18 cellular contexts compared by ENCODE assay signal in the genomic region with DNA sequence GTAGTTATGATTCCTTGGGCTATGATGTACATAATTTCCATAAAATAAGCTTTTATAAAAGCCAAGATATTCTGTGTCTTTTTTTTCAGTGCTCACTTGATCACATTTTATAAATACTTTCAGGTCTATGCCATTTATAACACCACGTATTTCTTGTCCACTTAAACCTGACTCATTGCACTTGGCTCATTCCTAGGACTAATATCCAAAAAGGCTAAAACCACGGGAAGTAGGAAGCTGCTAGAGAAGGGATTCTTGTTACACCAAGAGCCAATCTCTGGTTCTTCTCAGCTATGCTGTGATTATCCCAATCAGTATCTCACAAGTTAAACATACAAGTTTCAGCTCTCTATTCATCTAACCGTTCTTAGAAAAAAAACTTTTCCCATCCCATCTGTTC.
DNase-seq lines count a peak whose midpoint lies in the region; ATAC-seq and TF ChIP-seq lines count a peak whose summit lies in the region.
"Had no signal": no experiment of that assay in that cellular context is flagged by ENCODE, and none has a peak within 500 bp of the region (broad histone marks: within the 10 kb centered on the region; RNA-seq: fewer than 3 reads in every experiment).

No MANE protein-coding gene starts in this region.

- H3K27me3 ChIP-seq in MG63 (no peaks in the 10 kb centered on the region), left lung (no peaks in the 10 kb centered on the region), thyroid gland (no peaks in the 10 kb centered on the region)
- H3K27me3 ChIP-seq in CD8-positive, alpha-beta memory T cell (ENCODE audit: insufficient read depth, low read length, poor library complexity, severe bottlenecking) = no peaks in the 10 kb centered on the region
- H3K27me3 ChIP-seq: colonic mucosa, ovary had no signal

- WGBS in thyroid gland, 2 donors = 38 to 40% methylated on average over 3 of the region's 3 CpGs

- H3K9me3 ChIP-seq in MG63 = peaks cover 7% of the 10 kb centered on the region; the same call in 1 of the 2 replicates
- H3K9me3 ChIP-seq in left lung = no peaks in the 10 kb centered on the region
- H3K9me3 ChIP-seq in CD8-positive, alpha-beta memory T cell (ENCODE audit: low read length) = no peaks in the 10 kb centered on the region
- H3K9me3 ChIP-seq in thyroid gland = no peaks in the 10 kb centered on the region
- H3K9me3 ChIP-seq: colonic mucosa, ovary had no signal

- no peaks in the 10 kb centered on the region for H3K27me3 Mint-ChIP-seq in chondrocyte (ENCODE audit: low read depth)
- no peaks in the 10 kb centered on the region for H3K27me3 Mint-ChIP-seq in CD8-positive, alpha-beta memory T cell
- H3K27me3 Mint-ChIP-seq: activated naive CD8-positive, alpha-beta T cell treated with anti-CD3 and anti-CD28 coated beads, Interleukin-2, amount 10 ng/mL, durations not matched to agents 7 days and 5 days; type B pancreatic cell had no signal

- TF ChIP-seq CTCF in chondrocyte (IDR thresholded peaks at IDR 0.05) (no peak), left lung (IDR thresholded peaks at IDR 0.05) (no peak), thyroid gland (IDR thresholded peaks at IDR 0.05) (no peak)

- H3K4me1 Mint-ChIP-seq in chondrocyte (ENCODE audit: low read depth) = peaks cover 32% of the 10 kb centered on the region
- H3K4me1 Mint-ChIP-seq in CD8-positive, alpha-beta memory T cell = no peaks in the 10 kb centered on the region
- H3K4me1 Mint-ChIP-seq: activated naive CD8-positive, alpha-beta T cell treated with anti-CD3 and anti-CD28 coated beads, Interleukin-2, amount 10 ng/mL, durations not matched to agents 7 days and 5 days had no signal

- H3K36me3 Mint-ChIP-seq in chondrocyte (ENCODE audit: low read depth) = no peaks in the 10 kb centered on the region
- no peaks in the 10 kb centered on the region for H3K36me3 Mint-ChIP-seq in CD8-positive, alpha-beta memory T cell
- H3K36me3 Mint-ChIP-seq: activated naive CD8-positive, alpha-beta T cell treated with anti-CD3 and anti-CD28 coated beads, Interleukin-2, amount 10 ng/mL, durations not matched to agents 7 days and 5 days; type B pancreatic cell had no signal

- H3K36me3 ChIP-seq in MG63 (no peaks in the 10 kb centered on the region; the same call in 1 of the 2 replicates), left lung (no peaks in the 10 kb centered on the region), thyroid gland (no peaks in the 10 kb centered on the region)
- no peaks in the 10 kb centered on the region for H3K36me3 ChIP-seq in CD8-positive, alpha-beta memory T cell (ENCODE audit: insufficient read depth, low read length)
- H3K36me3 ChIP-seq: colonic mucosa, ovary had no signal

- no peak overlapping the region for H3K4me3 ChIP-seq in MG63
- no peak overlapping the region for H3K4me3 ChIP-seq in left lung
- no peak overlapping the region for H3K4me3 ChIP-seq in CD8-positive, alpha-beta memory T cell (ENCODE audit: low read length)
- no peak overlapping the region for H3K4me3 ChIP-seq in thyroid gland (replicated peaks in 1 of 3)
- H3K4me3 ChIP-seq: colonic mucosa, ovary had no signal

- CTCF ChIA-PET in CD8-positive, alpha-beta memory T cell (lab: Charles Lee) = no interaction called here

- ATAC-seq in left lung (peak; percentile 42), HG03439 (IDR thresholded peaks at IDR 0.05; ENCODE audit: unreplicated experiment) (no peak)
- ATAC-seq: activated T-cell treated with anti-CD3 and anti-CD28 coated beads, Interleukin-2, amount 50 U/mL, for 4 hours had no signal

- H3K27ac ChIP-seq in left lung = no peak overlapping the region
- no peak overlapping the region for H3K27ac ChIP-seq in CD8-positive, alpha-beta memory T cell (ENCODE audit: low read depth, low read length)
- H3K27ac ChIP-seq in thyroid gland = peak overlapping the region in 1 of 3 donors; percentile 14
- H3K27ac ChIP-seq: colonic mucosa, ovary had no signal

- peak overlapping the region; percentile 79 for H3K27ac Mint-ChIP-seq in chondrocyte (ENCODE audit: unreplicated experiment)
- H3K27ac Mint-ChIP-seq in CD8-positive, alpha-beta memory T cell = no peak overlapping the region
- H3K27ac Mint-ChIP-seq: activated naive CD8-positive, alpha-beta T cell treated with anti-CD3 and anti-CD28 coated beads, Interleukin-2, amount 10 ng/mL, durations not matched to agents 7 days and 5 days; type B pancreatic cell had no signal

- no peak for TF ChIP-seq POLR2A in thyroid gland (IDR thresholded peaks at IDR 0.05)

- H3K9me3 Mint-ChIP-seq in chondrocyte (ENCODE audit: low read depth) = no peaks in the 10 kb centered on the region
- peaks cover 0 to 17% (median 7%) of the 10 kb centered on the region in 5 donors for H3K9me3 Mint-ChIP-seq in CD8-positive, alpha-beta memory T cell
- H3K9me3 Mint-ChIP-seq: activated T-cell treated with anti-CD3 and anti-CD28 coated beads, Interleukin-2, amount 50 U/mL, for 4 hours; type B pancreatic cell had no signal

- POLR2A ChIA-PET in CD8-positive, alpha-beta memory T cell (lab: Charles Lee) = no interaction called here

- peak overlapping the region; percentile 16 for H3K4me3 Mint-ChIP-seq in chondrocyte (ENCODE audit: unreplicated experiment)
- H3K4me3 Mint-ChIP-seq in CD8-positive, alpha-beta memory T cell = no peak overlapping the region
- H3K4me3 Mint-ChIP-seq: activated naive CD8-positive, alpha-beta T cell treated with anti-CD3 and anti-CD28 coated beads, Interleukin-2, amount 10 ng/mL, durations not matched to agents 7 days and 5 days; activated T-cell treated with anti-CD3 and anti-CD28 coated beads, Interleukin-2, amount 50 U/mL, for 4 hours; type B pancreatic cell had no signal

- peaks cover 0 to 4% of the 10 kb centered on the region in 2 donors for H3K4me1 ChIP-seq in left lung
- no peaks in the 10 kb centered on the region for H3K4me1 ChIP-seq in CD8-positive, alpha-beta memory T cell (ENCODE audit: insufficient read depth, low read length)
- peaks cover 20 to 21% of the 10 kb centered on the region in 2 donors for H3K4me1 ChIP-seq in thyroid gland
- H3K4me1 ChIP-seq: colonic mucosa had no signal

- DNase-seq in AG08395 (ENCODE audit: low spot score) (peak; percentile 40), MG63 (peak; percentile 39), chondrocyte (ENCODE audit: low spot score) (no peak), left lung (no peak), NK-92 (lab: John Stamatoyannopoulos, UW; ENCODE audit: unreplicated experiment) (no peak), thyroid gland (no peak)
- DNase-seq in CD8-positive, alpha-beta memory T cell = no peak
- DNase-seq: activated CD4-positive, alpha-beta T cell treated with anti-CD3 and anti-CD28 coated beads, Interleukin-2, amount 50 U/mL, for 48 hours; activated naive CD8-positive, alpha-beta T cell treated with anti-CD3 and anti-CD28 coated beads, Interleukin-2, amount 10 ng/mL, durations not matched to agents 7 days and 5 days; activated T-cell treated with anti-CD3 and anti-CD28 coated beads, Interleukin-2, amount 50 U/mL, for 4 hours; Calu3; colonic mucosa; Kasumi-1; NCI-H345; ovary; small intestine had no signal

- intact Hi-C loops in left lung (cut with DNase I) (no loop called here), thyroid gland (cut with DNase I) (no loop called here)

Comparison
In these comparisons a context has a peak if more than half of its experiments do, and no peak if none do; other contexts are left out.
1. DNase-seq: peak in AG08395 (single experiment) and MG63 (single experiment); none in chondrocyte (single experiment), left lung (0 of 2), NK-92 (single experiment), CD8-positive, alpha-beta memory T cell (0 of 5) and thyroid gland (0 of 2).